In genomic region chr6:35764238-35764896, GRCh38 we compare ENCODE assay signal across 16 cellular contexts. TPM values are rescaled to one million over a fixed set of nuclear protein-coding genes. Genes with fewer than 3 reads are reported as not detected.
DNase-seq lines count a peak whose midpoint lies in the region; ATAC-seq and TF ChIP-seq lines count a peak whose summit lies in the region.
"Had no signal": no experiment of that assay in that cellular context is flagged by ENCODE, and none has a peak within 500 bp of the region (broad histone marks: within the 10 kb centered on the region; RNA-seq: fewer than 3 reads in every experiment).

No MANE protein-coding gene starts in this region.

- H3K36me3 Mint-ChIP-seq in endodermal cell (ENCODE audit: low read depth) = no peaks in the 10 kb centered on the region
- no peaks in the 10 kb centered on the region for H3K36me3 Mint-ChIP-seq in activated naive CD4-positive, alpha-beta T cell treated with anti-CD3 and anti-CD28 coated beads, Interleukin-2, amount 50 U/mL, for 72 hours

- peaks cover 8% of the 10 kb centered on the region for H3K27me3 Mint-ChIP-seq in endodermal cell (ENCODE audit: insufficient read depth)

- H3K4me3 Mint-ChIP-seq in endodermal cell = peak overlapping the region; percentile 54

- peak; percentile 58 for DNase-seq in DMS79 (lab: John Stamatoyannopoulos, UW)
- peak; percentile 84 for DNase-seq in NCI-H526 treated with DMSO at 0.1 percent for 48 hours (lab: John Stamatoyannopoulos, UW)
- DNase-seq in endodermal cell = peak; percentile 94
- DNase-seq in mucosa of descending colon = peak in 1 of 3 donors; percentile 12
- no peak for DNase-seq in activated naive CD4-positive, alpha-beta T cell treated with anti-CD3 and anti-CD28 coated beads, Interleukin-2, amount 50 U/mL, for 72 hours (ENCODE audit: low spot score in 2 of 2)
- no peak for DNase-seq in GM10248 (ENCODE audit: extremely low spot score)
- DNase-seq in activated CD8-positive, alpha-beta memory T cell treated with anti-CD3 and anti-CD28 coated beads, Interleukin-2, amount 50 U/mL, for 4 hours = no peak
- no peak for DNase-seq in dorsolateral prefrontal cortex
- DNase-seq: activated CD4-positive, alpha-beta T cell treated with anti-CD3 and anti-CD28 coated beads for 1 hour; AML-193; cerebellar nuclear complex; NCI-H226; SK-N-SH; upper lobe of left lung had no signal

- H3K4me3 ChIP-seq in endodermal cell (ENCODE audit: low read length) = peak overlapping the region; percentile 85
- H3K4me3 ChIP-seq in mucosa of descending colon = no peak overlapping the region
- H3K4me3 ChIP-seq in dorsolateral prefrontal cortex = peak overlapping the region in 1 of 59 donors; percentile 10
- H3K4me3 ChIP-seq: skin epidermis had no signal

- no peaks in the 10 kb centered on the region for H3K27me3 ChIP-seq in endodermal cell (ENCODE audit: control insufficient read depth, insufficient read depth, low read length, poor library complexity, severe bottlenecking)
- peaks cover 0 to 60% (median 25%) of the 10 kb centered on the region in 45 donors for H3K27me3 ChIP-seq in dorsolateral prefrontal cortex

- CTCF ChIA-PET in GM10248 (lab: Yijun Ruan, JAX) = interaction anchor here (1.5 kb wide), 1 partner anchor 27 kb away, joined by 3 read pairs; no protein-coding TSS in a partner anchor

- intact Hi-C loops in mucosa of descending colon (cut with DNase I, micrococcal nuclease) = no loop called here
- intact Hi-C loops in dorsolateral prefrontal cortex (cut with DNase I) = no loop called here

- H3K4me1 ChIP-seq in endodermal cell (ENCODE audit: control insufficient read depth, insufficient read depth, low read length) (no peaks in the 10 kb centered on the region), mucosa of descending colon (ENCODE audit: low read depth) (no peaks in the 10 kb centered on the region)

- no peaks in the 10 kb centered on the region for H3K9me3 Mint-ChIP-seq in endodermal cell
- H3K9me3 Mint-ChIP-seq in activated naive CD4-positive, alpha-beta T cell treated with anti-CD3 and anti-CD28 coated beads, Interleukin-2, amount 50 U/mL, for 72 hours = no peaks in the 10 kb centered on the region

- peak overlapping the region; percentile 92 for H3K27ac Mint-ChIP-seq in endodermal cell
- no peak overlapping the region for H3K27ac Mint-ChIP-seq in activated naive CD4-positive, alpha-beta T cell treated with anti-CD3 and anti-CD28 coated beads, Interleukin-2, amount 50 U/mL, for 72 hours

- 4% methylated on average over 22 to 26 of the region's 26 CpGs for WGBS in endodermal cell (ENCODE audit: insufficient coverage in 1 of 2, insufficient read length in 1 of 2), 2 experiments

- TF ChIP-seq CTCF in endodermal cell (conservative IDR thresholded peaks at IDR 0.05) (no peak), mucosa of descending colon (IDR thresholded peaks at IDR 0.05) (no peak), GM10248 (IDR thresholded peaks at IDR 0.05; ENCODE audit: control extremely low read depth, extremely low read depth, low read depth, missing control alignments) (no peak), dorsolateral prefrontal cortex (IDR thresholded peaks at IDR 0.05 in 54 of 56, conservative IDR thresholded peaks at IDR 0.05 in 2 of 56; ENCODE audit: low read depth in 1 of 56, partially characterized antibody in 56 of 56) (no peak)

- peak overlapping the region; percentile 24 for H3K9ac ChIP-seq in endodermal cell (ENCODE audit: extremely low read depth, low read length, poor library complexity, severe bottlenecking)
- H3K9ac ChIP-seq: SK-N-SH had no signal

- peak; percentile 69 for ATAC-seq in mucosa of descending colon
- ATAC-seq in activated naive CD4-positive, alpha-beta T cell treated with anti-CD3 and anti-CD28 coated beads, Interleukin-2, amount 50 U/mL, for 72 hours = no peak

- peaks cover 22% of the 10 kb centered on the region for H3K4me1 Mint-ChIP-seq in endodermal cell

- H3K36me3 ChIP-seq in endodermal cell (ENCODE audit: control insufficient read depth, insufficient read depth, low read length) = no peaks in the 10 kb centered on the region
- H3K36me3 ChIP-seq in mucosa of descending colon (ENCODE audit: low read depth) = no peaks in the 10 kb centered on the region
- H3K36me3 ChIP-seq: upper lobe of left lung had no signal

- no peaks in the 10 kb centered on the region for H3K9me3 ChIP-seq in endodermal cell (ENCODE audit: control insufficient read depth, low read length)
- H3K9me3 ChIP-seq in mucosa of descending colon = no peaks in the 10 kb centered on the region
- H3K9me3 ChIP-seq: SK-N-SH, upper lobe of left lung had no signal

- H3K27ac ChIP-seq in endodermal cell (ENCODE audit: low read depth, low read length) (no peak overlapping the region), dorsolateral prefrontal cortex (no peak overlapping the region)
- H3K27ac ChIP-seq: skin epidermis, upper lobe of left lung had no signal

- POLR2A ChIA-PET in GM10248 (lab: Yijun Ruan, JAX) = interaction anchor here (0.6 kb wide), 1 partner anchor 102 kb away, joined by 4 read pairs; no protein-coding TSS in a partner anchor

RNA-seq across cellular contexts. Expression of gene CLPSL2, which starts 12.0 kb away (rescaled TPM):
- total RNA-seq in endodermal cell (1 to 10 TPM; 1.1 to 2.1 TPM), mucosa of descending colon (not detected), dorsolateral prefrontal cortex (1 to 10 TPM in 10 of 120 experiments, not detected in 110; 1.3 to 3.1 (median 1.7) TPM)
- polyA plus RNA-seq in endodermal cell (2013, experiment 1 of 2) = 1.1 TPM
- polyA plus RNA-seq in endodermal cell (2013, experiment 2 of 2) = 0.95 TPM
- total RNA-seq in activated naive CD4-positive, alpha-beta T cell treated with anti-CD3 and anti-CD28 coated beads, Interleukin-2, amount 50 U/mL, for 72 hours = under 1 TPM in 1 of 2 donors, not detected in 1; 0.74 TPM
- total RNA-seq: fibroblast of villous mesenchyme, upper lobe of left lung had no signal
- polyA plus RNA-seq: SK-N-SH had no signal

RNA-seq across cellular contexts. Expression of gene CLPSL1, which starts 16.5 kb away (rescaled TPM):
- total RNA-seq in endodermal cell = not detected
- polyA plus RNA-seq in endodermal cell (2013, experiment 1 of 2) = not detected
- polyA plus RNA-seq in endodermal cell (2013, experiment 2 of 2) = not detected
- not detected for total RNA-seq in mucosa of descending colon
- total RNA-seq in activated naive CD4-positive, alpha-beta T cell treated with anti-CD3 and anti-CD28 coated beads, Interleukin-2, amount 50 U/mL, for 72 hours = not detected
- total RNA-seq in dorsolateral prefrontal cortex = 1 to 10 TPM in 33 of 120 experiments, under 1 TPM in 7, not detected in 80; 0.79 to 6.0 (median 1.9) TPM
- total RNA-seq: fibroblast of villous mesenchyme, upper lobe of left lung had no signal
- polyA plus RNA-seq: SK-N-SH had no signal

RNA-seq across cellular contexts. Expression of gene ARMC12, which starts 27.5 kb away (rescaled TPM):
- total RNA-seq in endodermal cell (under 1 TPM; 0.57 to 0.93 TPM), mucosa of descending colon (under 1 TPM; 0.31 to 0.55 (median 0.44) TPM), dorsolateral prefrontal cortex (1 to 10 TPM in 101 of 120 experiments, under 1 TPM in 19; 0.41 to 7.1 (median 1.6) TPM)
- polyA plus RNA-seq in endodermal cell (2013, experiment 1 of 2) = 2.4 TPM
- polyA plus RNA-seq in endodermal cell (2013, experiment 2 of 2) = 1.8 TPM
- total RNA-seq in activated naive CD4-positive, alpha-beta T cell treated with anti-CD3 and anti-CD28 coated beads, Interleukin-2, amount 50 U/mL, for 72 hours = 1 to 10 TPM; 1.2 to 5.9 TPM

RNA-seq across cellular contexts. Expression of gene CLPS, which starts 32.8 kb away (rescaled TPM):
- total RNA-seq in endodermal cell = not detected
- not detected for polyA plus RNA-seq in endodermal cell (2013, experiment 1 of 2)
- polyA plus RNA-seq in endodermal cell (2013, experiment 2 of 2) = not detected
- total RNA-seq in mucosa of descending colon = not detected
- not detected for total RNA-seq in activated naive CD4-positive, alpha-beta T cell treated with anti-CD3 and anti-CD28 coated beads, Interleukin-2, amount 50 U/mL, for 72 hours
- total RNA-seq in dorsolateral prefrontal cortex = 1 to 10 TPM in 3 of 120 experiments, not detected in 117; 1.2 to 1.6 (median 1.3) TPM
- total RNA-seq: fibroblast of villous mesenchyme had no signal
- polyA plus RNA-seq: SK-N-SH had no signal

RNA-seq across cellular contexts. Expression of gene LHFPL5, which starts 40.8 kb away (rescaled TPM):
- total RNA-seq in endodermal cell (not detected), mucosa of descending colon (under 1 TPM in 1 of 3 donors, not detected in 2; 0.19 TPM), dorsolateral prefrontal cortex (10 to 100 TPM in 24 of 120 experiments, 1 to 10 TPM in 96; 2.6 to 13.9 (median 8.3) TPM)
- polyA plus RNA-seq in endodermal cell (2013, experiment 1 of 2) = 0.11 TPM
- not detected for polyA plus RNA-seq in endodermal cell (2013, experiment 2 of 2)
- total RNA-seq in activated naive CD4-positive, alpha-beta T cell treated with anti-CD3 and anti-CD28 coated beads, Interleukin-2, amount 50 U/mL, for 72 hours = not detected
- total RNA-seq: fibroblast of villous mesenchyme, upper lobe of left lung had no signal
- polyA plus RNA-seq: SK-N-SH had no signal

Comparison
In these comparisons a context has a peak if more than half of its experiments do, and no peak if none do; other contexts are left out.
1. DNase-seq: peak in DMS79 (single experiment), NCI-H526 treated with DMSO at 0.1 percent for 48 hours (single experiment) and endodermal cell (single experiment); none in activated naive CD4-positive, alpha-beta T cell treated with anti-CD3 and anti-CD28 coated beads, Interleukin-2, amount 50 U/mL, for 72 hours (0 of 2), GM10248 (single experiment), activated CD8-positive, alpha-beta memory T cell treated with anti-CD3 and anti-CD28 coated beads, Interleukin-2, amount 50 U/mL, for 4 hours (single experiment) and dorsolateral prefrontal cortex (0 of 10).